16 cellular contexts compared by ENCODE assay signal in the genomic region with DNA sequence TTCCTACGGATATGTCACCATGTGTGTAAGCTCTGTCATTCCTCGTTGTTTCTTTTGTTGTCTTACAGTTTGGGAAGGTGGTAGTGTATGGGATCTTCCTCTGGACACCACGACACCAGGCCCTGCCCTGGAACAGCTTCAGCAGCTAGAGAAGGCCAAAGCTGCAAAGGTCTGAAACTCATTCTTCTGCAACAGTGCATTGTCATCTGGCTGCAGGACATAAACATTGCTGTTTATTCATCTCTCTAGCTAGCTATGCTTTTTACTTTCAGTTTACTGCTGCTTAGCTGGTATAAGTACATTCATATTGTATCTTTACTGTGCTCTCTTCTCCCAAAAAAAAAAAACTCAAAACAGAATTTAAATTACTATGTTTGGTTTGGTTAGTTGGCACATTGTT. TPM values are rescaled to one million over a fixed set of nuclear protein-coding genes. Genes with fewer than 3 reads are reported as not detected.
"Had no signal": no experiment of that assay in that cellular context is flagged by ENCODE, and none has a peak within 500 bp of the region (broad histone marks: within the 10 kb centered on the region; RNA-seq: fewer than 3 reads in every experiment).

No MANE protein-coding gene starts in this region.

- H3K4me1 Mint-ChIP-seq: nephron had no signal

- DNase-seq: activated CD4-positive, alpha-beta T cell treated with anti-CD3 and anti-CD28 coated beads for 4 hours; activated CD8-positive, alpha-beta memory T cell treated with anti-CD3 and anti-CD28 coated beads for 24 hours; aorta; gastrocnemius medialis; kidney; midbrain; transverse colon had no signal

- H3K4me3 Mint-ChIP-seq: nephron; stimulated activated naive CD8-positive, alpha-beta T cell treated with anti-CD3 and anti-CD28 coated beads, Interleukin-15, Interleukin-2, amounts not matched to agents 100 ng/mL and 50 ng/mL, for 24 hours had no signal

- H3K27me3 Mint-ChIP-seq: stimulated activated naive CD8-positive, alpha-beta T cell treated with anti-CD3 and anti-CD28 coated beads, Interleukin-15, Interleukin-2, amounts not matched to agents 100 ng/mL and 50 ng/mL, for 24 hours had no signal

- H3K9me3 Mint-ChIP-seq: nephron; stimulated activated naive CD8-positive, alpha-beta T cell treated with anti-CD3 and anti-CD28 coated beads, Interleukin-15, Interleukin-2, amounts not matched to agents 100 ng/mL and 50 ng/mL, for 24 hours had no signal

- H3K27ac Mint-ChIP-seq: nephron; stimulated activated naive CD8-positive, alpha-beta T cell treated with anti-CD3 and anti-CD28 coated beads, Interleukin-15, Interleukin-2, amounts not matched to agents 100 ng/mL and 50 ng/mL, for 24 hours had no signal

- FAIRE-seq: endometrium, kidney, TTC549 had no signal

RNA-seq across cellular contexts. Expression of gene KCNJ13, which starts 39.2 kb away (rescaled TPM):
- total RNA-seq: aorta; gastrocnemius medialis; kidney; left lobe of liver; right atrium auricular region; T-helper 2 cell treated with Interferon-gamma antibody and Interleukin-4, amounts not matched to agents 100 ng/mL and 5 ng/mL, for 36 hours; transverse colon had no signal
- polyA plus RNA-seq: esophagus, lung had no signal
